Comparison of ENCODE assay signal across 15 cellular contexts in the genomic region with DNA sequence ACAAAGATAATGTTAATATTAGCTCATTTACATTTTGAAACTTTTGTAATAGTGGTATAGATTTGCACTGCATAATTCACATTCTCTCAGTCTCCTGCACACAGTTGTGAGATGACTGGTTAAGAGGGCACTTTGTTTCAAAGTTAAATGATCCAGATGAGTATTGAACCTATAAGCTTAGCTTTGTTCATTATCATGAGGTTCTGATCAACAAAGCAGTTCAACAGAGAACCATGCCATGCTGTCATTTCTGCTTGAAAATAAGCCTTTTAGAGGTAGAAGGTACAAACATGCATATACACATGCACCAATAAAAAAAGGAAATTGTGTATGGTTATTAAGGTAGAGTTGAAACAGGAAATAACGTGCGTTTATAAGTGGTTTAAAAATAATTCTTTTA. TPM values are rescaled to one million over a fixed set of nuclear protein-coding genes. Genes with fewer than 3 reads are reported as not detected.
DNase-seq lines count a peak whose midpoint lies in the region; ATAC-seq and TF ChIP-seq lines count a peak whose summit lies in the region.
"Had no signal": no experiment of that assay in that cellular context is flagged by ENCODE, and none has a peak within 500 bp of the region (broad histone marks: within the 10 kb centered on the region; RNA-seq: fewer than 3 reads in every experiment).

No MANE protein-coding gene starts in this region.

- ATAC-seq in IMR-90 (ENCODE audit: low read depth), result no peak
- ATAC-seq in activated T-helper 17 cell treated with anti-CD3 and anti-CD28 coated beads, Interleukin-2, amount 50 U/mL, for 72 hours (replicated peaks), result peak; percentile 33
- ATAC-seq: heart right ventricle had no signal

- H3K9me3 ChIP-seq in IMR-90 (ENCODE audit: control insufficient read depth, insufficient read depth, low read length), result no peaks in the 10 kb centered on the region
- H3K9me3 ChIP-seq in parathyroid adenoma (ENCODE audit: control insufficient read depth, low read length), result no peaks in the 10 kb centered on the region
- H3K9me3 ChIP-seq in Peyer's patch, result no peaks in the 10 kb centered on the region
- H3K9me3 ChIP-seq: ascending aorta; BLaER1 treated with 17β-estradiol and CSF1 and Interleukin-3, amounts not matched to agents 10 nM and 100 nM; heart right ventricle; testis had no signal

- no peak overlapping the region for H4K8ac ChIP-seq in IMR-90 (ENCODE audit: low read depth in 2 of 2, low read length in 2 of 2)

- peak overlapping the region; percentile 7; the same call in 1 of the 2 replicates for H3K23ac ChIP-seq in IMR-90 (ENCODE audit: low read depth, low read length)

- no peaks in the 10 kb centered on the region for H3K9me3 Mint-ChIP-seq in activated T-helper 17 cell treated with anti-CD3 and anti-CD28 coated beads, Interleukin-2, amount 50 U/mL, for 72 hours
- H3K9me3 Mint-ChIP-seq in osteocyte (ENCODE audit: unreplicated experiment), result no peaks in the 10 kb centered on the region

- no peaks in the 10 kb centered on the region for H3K36me3 ChIP-seq in IMR-90 (ENCODE audit: control insufficient read depth, insufficient read depth, low read length)
- no peaks in the 10 kb centered on the region for H3K36me3 ChIP-seq in parathyroid adenoma (ENCODE audit: control insufficient read depth, insufficient read depth, low read length)
- H3K36me3 ChIP-seq in Peyer's patch, result no peaks in the 10 kb centered on the region
- H3K36me3 ChIP-seq: ascending aorta, heart right ventricle had no signal

- no peak overlapping the region for H2AK9ac ChIP-seq in IMR-90 (replicated peaks; ENCODE audit: low read depth, low read length, poor library complexity)

- TF ChIP-seq CTCF in GM10248 (IDR thresholded peaks at IDR 0.05; ENCODE audit: control extremely low read depth, extremely low read depth, low read depth, missing control alignments) (no peak), IMR-90 (conservative IDR thresholded peaks at IDR 0.05; ENCODE audit: low read depth, low read length) (no peak), parathyroid adenoma (IDR thresholded peaks at IDR 0.05) (no peak), Peyer's patch (IDR thresholded peaks at IDR 0.05) (no peak), osteocyte (IDR thresholded peaks at IDR 0.05) (no peak)

- H3K4me1 ChIP-seq in IMR-90 (ENCODE audit: control insufficient read depth, insufficient read depth, low read length) (peaks cover 6% of the 10 kb centered on the region), parathyroid adenoma (peaks cover 7% of the 10 kb centered on the region), Peyer's patch (peaks cover 0 to 45% (median 1%) of the 10 kb centered on the region in 4 donors)

- H4K5ac ChIP-seq in IMR-90 (ENCODE audit: low read depth, low read length), result no peak overlapping the region

- H2BK120ac ChIP-seq in IMR-90 (ENCODE audit: low read depth, low read length), result no peak overlapping the region

- POLR2A ChIA-PET in GM10248 (lab: Yijun Ruan, JAX) (interaction anchor here (1.0 kb wide), 1 partner anchor 23 kb away, joined by 3 read pairs; no protein-coding TSS in a partner anchor), IMR-90 (lab: Charles Lee; ENCODE audit: unreplicated experiment) (no interaction called here)

- peak overlapping the region; percentile 92 for H3K27ac Mint-ChIP-seq in activated T-helper 17 cell treated with anti-CD3 and anti-CD28 coated beads, Interleukin-2, amount 50 U/mL, for 72 hours
- no peak overlapping the region for H3K27ac Mint-ChIP-seq in osteocyte (ENCODE audit: unreplicated experiment)

- H3K56ac ChIP-seq in IMR-90 (ENCODE audit: extremely low read depth, insufficient read depth, low read length), result no peak overlapping the region

- H3K36me3 Mint-ChIP-seq in activated T-helper 17 cell treated with anti-CD3 and anti-CD28 coated beads, Interleukin-2, amount 50 U/mL, for 72 hours (ENCODE audit: low read depth), result peaks cover 86% of the 10 kb centered on the region
- H3K36me3 Mint-ChIP-seq in osteocyte (ENCODE audit: unreplicated experiment), result no peaks in the 10 kb centered on the region

- 100% methylated on average over 2 of the region's 2 CpGs; no CpG with 5 or more reads in 1 of the 2 experiments for WGBS in IMR-90 (ENCODE audit: extremely low coverage in 2 of 2, insufficient read length in 1 of 2), 2 experiments

- CTCF ChIA-PET in GM10248 (lab: Yijun Ruan, JAX), result interaction anchor here (0.6 to 7.2 kb wide), 3 partner anchors 12 to 117 kb away, joined by 4 to 47 read pairs (median 6); no protein-coding TSS in a partner anchor
- CTCF ChIA-PET in IMR-90 (lab: Yijun Ruan, JAX), result interaction anchor here (0.6 to 1.3 kb wide), 2 partner anchors 117 to 207 kb away, joined by 3 to 4 read pairs; no protein-coding TSS in a partner anchor

- BruUV-seq in IMR-90 (replicated peaks; lab: Mats Ljungman, UMichigan), result no TSS peak

- H2BK5ac ChIP-seq in IMR-90 (ENCODE audit: low read depth, low read length, poor library complexity, severe bottlenecking), result no peak overlapping the region

- H4K20me1 ChIP-seq in IMR-90 (ENCODE audit: insufficient read depth, low read length), result peaks cover 60% of the 10 kb centered on the region

- no peak overlapping the region for H3K4ac ChIP-seq in IMR-90 (ENCODE audit: low read depth, low read length)

- H2AK5ac ChIP-seq in IMR-90 (ENCODE audit: low read depth, low read length), result no peak overlapping the region

- no peak overlapping the region for H3K9ac ChIP-seq in IMR-90 (ENCODE audit: low read depth, low read length)
- no peak overlapping the region for H3K9ac ChIP-seq in parathyroid adenoma

- H3K27ac ChIP-seq in IMR-90 (ENCODE audit: insufficient read depth, low read length), result no peak overlapping the region
- no peak overlapping the region for H3K27ac ChIP-seq in parathyroid adenoma
- H3K27ac ChIP-seq in Peyer's patch, result peak overlapping the region in 1 of 4 donors; percentile 35
- H3K27ac ChIP-seq: BLaER1 treated with 17β-estradiol and CSF1 and Interleukin-3, amounts not matched to agents 10 nM and 100 nM; testis had no signal

- peaks cover 29% of the 10 kb centered on the region for H3K79me2 ChIP-seq in parathyroid adenoma

- H2BK20ac ChIP-seq in IMR-90 (ENCODE audit: low read depth, low read length), result no peak overlapping the region

- H2BK15ac ChIP-seq in IMR-90 (ENCODE audit: low read depth, low read length), result no peak overlapping the region

- H3K9me1 ChIP-seq in IMR-90 (ENCODE audit: insufficient read depth, low read length), result peaks cover 8% of the 10 kb centered on the region

- in situ Hi-C loops in IMR-90 (cut with MboI; ENCODE audit: low sequenced_read_pairs), result no loop called here

- H3K4me3 ChIP-seq in IMR-90 (ENCODE audit: insufficient read depth, low read depth, low read length) (no peak overlapping the region), parathyroid adenoma (ENCODE audit: low read depth, low read length) (peak overlapping the region; percentile 2), Peyer's patch (no peak overlapping the region)
- H3K4me3 ChIP-seq: BLaER1 treated with 17β-estradiol and CSF1 and Interleukin-3, amounts not matched to agents 10 nM and 100 nM; heart right ventricle; testis had no signal

- TF ChIP-seq POLR2A in IMR-90 (IDR thresholded peaks at IDR 0.05; ENCODE audit: low read depth, low read length) (no peak), Peyer's patch (IDR thresholded peaks at IDR 0.05) (no peak)

- DNase-seq in GM10248 (ENCODE audit: extremely low spot score), result peak; percentile 24
- no peak for DNase-seq in IMR-90
- no peak for DNase-seq in Peyer's patch
- DNase-seq in osteocyte (ENCODE audit: extremely low spot score, unreplicated experiment), result no peak
- no peak for DNase-seq in GM03348 (ENCODE audit: low spot score)
- DNase-seq: cortex of kidney, DND-41, heart right ventricle, NCI-H2107, NCI-H774, testis had no signal

- no peak overlapping the region for H4K91ac ChIP-seq in IMR-90 (ENCODE audit: insufficient read depth, low read depth, low read length)

- no peak overlapping the region for H2AFZ ChIP-seq in IMR-90 (replicated peaks; ENCODE audit: low read length, poor library complexity)
- H2AFZ ChIP-seq in parathyroid adenoma, result no peak overlapping the region

- intact Hi-C loops in IMR-90 (cut with micrococcal nuclease), result loop anchor here (5.0 kb wide), 1 partner anchor 68 kb away; no protein-coding TSS in a partner anchor

- H3K4me1 Mint-ChIP-seq in activated T-helper 17 cell treated with anti-CD3 and anti-CD28 coated beads, Interleukin-2, amount 50 U/mL, for 72 hours, result peaks cover 40% of the 10 kb centered on the region
- H3K4me1 Mint-ChIP-seq in osteocyte (ENCODE audit: unreplicated experiment), result peaks cover 44% of the 10 kb centered on the region

- H3K4me2 ChIP-seq in IMR-90 (ENCODE audit: low read depth, low read length) (no peak overlapping the region), parathyroid adenoma (ENCODE audit: low read length) (no peak overlapping the region)

- dilution Hi-C loops in IMR-90 (cut with HindIII; ENCODE audit: low sequenced_read_pairs, unreplicated experiment), result no loop called here

- no peak for TF ChIP-seq RAD21 in IMR-90 (IDR thresholded peaks at IDR 0.05; ENCODE audit: low read length)

- peak overlapping the region; percentile 97 for H3K4me3 Mint-ChIP-seq in activated T-helper 17 cell treated with anti-CD3 and anti-CD28 coated beads, Interleukin-2, amount 50 U/mL, for 72 hours
- no peak overlapping the region for H3K4me3 Mint-ChIP-seq in osteocyte (ENCODE audit: unreplicated experiment)

- H3K18ac ChIP-seq in IMR-90 (ENCODE audit: low read depth, low read length), result no peak overlapping the region

- no peak overlapping the region; the same call in 1 of the 2 replicates for H3K14ac ChIP-seq in IMR-90 (replicated peaks; ENCODE audit: low read depth, low read length)

- H3K27me3 ChIP-seq in IMR-90 (ENCODE audit: control insufficient read depth, insufficient read depth, low read length) (no peaks in the 10 kb centered on the region), parathyroid adenoma (ENCODE audit: control insufficient read depth, insufficient read depth, low read length) (no peaks in the 10 kb centered on the region), Peyer's patch (no peaks in the 10 kb centered on the region)
- H3K27me3 ChIP-seq: ascending aorta; BLaER1 treated with 17β-estradiol and CSF1 and Interleukin-3, amounts not matched to agents 10 nM and 100 nM; heart right ventricle; testis had no signal

- no peaks in the 10 kb centered on the region for H3K27me3 Mint-ChIP-seq in activated T-helper 17 cell treated with anti-CD3 and anti-CD28 coated beads, Interleukin-2, amount 50 U/mL, for 72 hours
- H3K27me3 Mint-ChIP-seq in osteocyte (ENCODE audit: unreplicated experiment), result no peaks in the 10 kb centered on the region

- H3K79me1 ChIP-seq in IMR-90 (ENCODE audit: low read depth in 1 of 2, low read length in 2 of 2), result peaks cover 10 to 63% of the 10 kb centered on the region in 2 experiments

TF ChIP-seq in IMR-90, 13 proteins besides CTCF, POLR2A, EP300 and RAD21 (continues in another document):
- no peak for TF ChIP-seq MAFK (IDR thresholded peaks at IDR 0.05; ENCODE audit: low read depth, low read length)

RNA-seq across cellular contexts. Expression of a gene that starts 4.8 kb away (rescaled TPM):
- total RNA-seq in IMR-90 (2012; rRNA removed) (18.1 and 35.3 TPM in 2 replicates), Peyer's patch (10 to 100 TPM; 16.5 to 66.0 (median 46.2) TPM), osteocyte (48.3 and 51.0 TPM in 2 replicates)
- polyA plus RNA-seq in IMR-90 (2012; rRNA removed), result 34.4 and 43.6 TPM in 2 replicates
- 4.0 and 6.2 TPM in 2 replicates for polyA plus RNA-seq in IMR-90 (2012; cell fraction: cytosol; rRNA removed)
- polyA plus RNA-seq in IMR-90 (2012; cell fraction: nucleus; rRNA removed; ENCODE audit: low replicate concordance), result 0.72 and 9.5 TPM in 2 replicates
- 100 to 1,000 TPM; 155 to 209 TPM for total RNA-seq in activated T-helper 17 cell treated with anti-CD3 and anti-CD28 coated beads, Interleukin-2, amount 50 U/mL, for 72 hours
